Comparison of ENCODE assay signal across 8 cellular contexts in genomic region chr19:48967346-48968178, GRCh38. TPM values are rescaled to one million over a fixed set of nuclear protein-coding genes. Genes with fewer than 3 reads are reported as not detected.
A peak's percentile ranks its signal among the peaks of the same experiment; 100 is the strongest.
DNase-seq lines count a peak whose midpoint lies in the region; ATAC-seq and TF ChIP-seq lines count a peak whose summit lies in the region.

No MANE protein-coding gene starts in this region.

- DNase-seq in DMS 273 (lab: John Stamatoyannopoulos, UW; ENCODE audit: unreplicated experiment) (peak; percentile 49), DMS 273 treated with DMSO at 0.1 percent for 48 hours (lab: John Stamatoyannopoulos, UW) (no peak), Peyer's patch (peak in 1 of 3 donors; percentile 62), esophagus squamous epithelium (lab: John Stamatoyannopoulos, UW) (no peak), ovary (no peak), retina (no peak), COLO829 (ENCODE audit: low spot score) (no peak)

- H3K27ac ChIP-seq in Peyer's patch (peak overlapping the region in 3 of 4 donors; percentile 46 to 96 (median 95)), esophagus squamous epithelium (peak overlapping the region in 3 of 4 donors; percentile 94 to 95 (median 94)), ovary (no peak overlapping the region)

- TF ChIP-seq POLR2A in Peyer's patch (IDR thresholded peaks at IDR 0.05): no peak
- TF ChIP-seq POLR2A in esophagus squamous epithelium (IDR thresholded peaks at IDR 0.05): peak in 2 of 4 donors; percentile 13 to 26
- peak; percentile 0 for TF ChIP-seq POLR2A in ovary (IDR thresholded peaks at IDR 0.05)

- TF ChIP-seq CTCF in Peyer's patch (IDR thresholded peaks at IDR 0.05) (no peak), esophagus squamous epithelium (IDR thresholded peaks at IDR 0.05) (no peak), ovary (IDR thresholded peaks at IDR 0.05) (no peak)

- TF ChIP-seq EP300 in ovary (IDR thresholded peaks at IDR 0.05): no peak

- no peaks in the 10 kb centered on the region for H3K9me3 ChIP-seq in Peyer's patch
- no peaks in the 10 kb centered on the region for H3K9me3 ChIP-seq in esophagus squamous epithelium
- no peaks in the 10 kb centered on the region for H3K9me3 ChIP-seq in ovary

- H3K4me1 ChIP-seq in Peyer's patch: peaks cover 0 to 33% (median 28%) of the 10 kb centered on the region in 4 donors
- peaks cover 37 to 68% (median 40%) of the 10 kb centered on the region in 3 donors for H3K4me1 ChIP-seq in esophagus squamous epithelium
- H3K4me1 ChIP-seq in ovary (ENCODE audit: insufficient read depth): peaks cover 10% of the 10 kb centered on the region

- intact Hi-C loops in esophagus squamous epithelium (cut with DNase I) (no loop called here), ovary (cut with DNase I) (loop anchor here in 3 of 4 donors (5.0 to 10.0 kb wide), 5 partner anchors 63 to 320 kb away; partner anchors contain the start of genes CA11 (in 1 of the 3), NUCB1 (in 1 of the 3) and PPP1R15A (in 1 of the 3))

- 74 to 82% methylated on average over 10 to 13 of the region's 14 CpGs for WGBS in esophagus squamous epithelium, 2 donors
- 71 to 76% (median 74%) methylated on average over 14 of the region's 14 CpGs for WGBS in ovary, 3 donors

- H3K27me3 ChIP-seq in Peyer's patch: no peaks in the 10 kb centered on the region
- H3K27me3 ChIP-seq in esophagus squamous epithelium: no peaks in the 10 kb centered on the region
- H3K27me3 ChIP-seq in ovary: no peaks in the 10 kb centered on the region

- no peak for ATAC-seq in HG03378 (IDR thresholded peaks at IDR 0.05; ENCODE audit: unreplicated experiment)

- H3K4me3 ChIP-seq in Peyer's patch (peak overlapping the region in 2 of 4 donors; percentile 72 to 91), esophagus squamous epithelium (peak overlapping the region in 3 of 4 donors; percentile 81 to 97 (median 87)), ovary (no peak overlapping the region)

- H3K36me3 ChIP-seq in Peyer's patch (peaks cover 0 to 56% (median 0%) of the 10 kb centered on the region in 3 donors), esophagus squamous epithelium (peaks cover 22 to 66% (median 23%) of the 10 kb centered on the region in 3 donors), ovary (no peaks in the 10 kb centered on the region)

RNA-seq across cellular contexts. Expression of gene FTL, which starts 2.5 kb away (rescaled TPM):
- total RNA-seq in Peyer's patch: 1,000 to 10,000 TPM; 5,249 to 9,852 (median 6,180) TPM
- total RNA-seq in esophagus squamous epithelium: 1,000 to 10,000 TPM in 3 of 4 donors, 100 to 1,000 TPM in 1; 556 to 2,127 (median 1,494) TPM
- 1,000 to 10,000 TPM; 1,608 to 2,908 (median 2,022) TPM for total RNA-seq in ovary
- polyA plus RNA-seq in ovary: 1,000 to 10,000 TPM; 2,697 to 3,617 TPM

RNA-seq across cellular contexts. Expression of gene BAX, which starts 12.9 kb away (rescaled TPM):
- 100 to 1,000 TPM in 3 of 4 donors, 10 to 100 TPM in 1; 71.0 to 138 (median 104) TPM for total RNA-seq in Peyer's patch
- total RNA-seq in esophagus squamous epithelium: 10 to 100 TPM; 38.9 to 42.8 (median 42.4) TPM
- 10 to 100 TPM; 10.6 to 57.7 (median 45.9) TPM for total RNA-seq in ovary
- polyA plus RNA-seq in ovary: 10 to 100 TPM; 14.6 to 48.1 TPM

RNA-seq across cellular contexts. Expression of gene GYS1, which starts 25.5 kb away (rescaled TPM):
- total RNA-seq in Peyer's patch (10 to 100 TPM; 24.8 to 61.8 (median 44.0) TPM), esophagus squamous epithelium (10 to 100 TPM; 30.6 to 47.6 (median 39.5) TPM), ovary (10 to 100 TPM; 16.3 to 33.6 (median 29.0) TPM)
- polyA plus RNA-seq in ovary: 10 to 100 TPM; 17.0 to 32.5 TPM

RNA-seq across cellular contexts. Expression of gene RUVBL2, which starts 26.1 kb away (rescaled TPM):
- total RNA-seq in Peyer's patch (100 to 1,000 TPM in 1 of 4 donors, 10 to 100 TPM in 3; 34.2 to 111 (median 42.8) TPM), esophagus squamous epithelium (100 to 1,000 TPM; 102 to 140 (median 119) TPM), ovary (100 to 1,000 TPM in 1 of 7 donors, 10 to 100 TPM in 6; 44.8 to 101 (median 56.6) TPM)
- 10 to 100 TPM; 11.4 to 53.1 TPM for polyA plus RNA-seq in ovary

RNA-seq across cellular contexts. Expression of gene DHDH, which starts 34.1 kb away (rescaled TPM):
- total RNA-seq in Peyer's patch (10 to 100 TPM in 3 of 4 donors, not detected in 1; 14.6 to 55.5 (median 45.9) TPM), esophagus squamous epithelium (1 to 10 TPM in 1 of 4 donors, under 1 TPM in 1, not detected in 2; 0.95 to 2.9 TPM), ovary (under 1 TPM in 4 of 7 donors, not detected in 3; 0.28 to 0.78 (median 0.68) TPM)
- polyA plus RNA-seq in ovary: under 1 TPM in 1 of 2 donors, not detected in 1; 0.52 TPM

Comparison
In these comparisons a context has a peak if more than half of its experiments do, and no peak if none do; other contexts are left out.
1. H3K27ac ChIP-seq: peak in Peyer's patch (3 of 4) and esophagus squamous epithelium (3 of 4); none in ovary (0 of 2).